8 cellular contexts compared by ENCODE assay signal in the genomic region with DNA sequence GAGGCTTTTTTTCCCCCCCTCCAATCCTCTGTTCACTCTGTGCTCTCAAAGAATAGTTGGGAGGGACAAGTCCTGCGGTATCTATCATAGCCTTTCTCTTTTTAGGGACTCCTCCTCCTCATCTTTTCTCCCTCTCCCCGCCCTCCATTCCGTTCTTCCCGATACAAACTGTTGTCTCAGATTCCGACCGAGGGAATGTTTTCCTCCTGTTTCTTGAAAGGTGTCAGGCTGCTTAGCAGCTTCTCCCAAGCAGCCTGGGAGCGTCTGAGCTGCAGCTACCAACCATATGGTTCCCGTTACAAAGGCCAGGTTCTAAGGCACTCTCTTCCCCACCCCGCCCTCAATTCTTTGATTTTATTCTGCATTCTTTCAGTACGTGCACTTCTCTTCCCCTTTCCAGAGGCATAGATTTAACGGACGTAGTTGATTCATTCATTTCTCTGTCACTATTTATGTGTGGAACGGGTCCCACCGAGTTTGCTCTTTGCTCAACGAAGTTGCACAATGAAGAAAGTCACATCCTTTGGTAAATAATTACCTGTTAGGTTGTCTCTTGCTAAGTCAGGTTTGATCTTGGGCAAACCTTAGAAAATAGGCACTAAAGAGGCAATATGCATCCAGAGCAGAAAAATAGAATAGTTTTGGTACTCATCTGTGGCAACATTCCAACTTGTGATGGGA. TPM values are rescaled to one million over a fixed set of nuclear protein-coding genes. Genes with fewer than 3 reads are reported as not detected.
DNase-seq lines count a peak whose midpoint lies in the region; ATAC-seq and TF ChIP-seq lines count a peak whose summit lies in the region.

No MANE protein-coding gene starts in this region.

- CTCF ChIA-PET in Panc1 (lab: Charles Lee) = interaction anchor here (0.6 kb wide), 1 partner anchor 27 kb away, joined by 3 read pairs; no protein-coding TSS in a partner anchor

- TF ChIP-seq POLR2A in ovary (IDR thresholded peaks at IDR 0.05) = no peak

- 0 to 1% (median 1%) methylated on average over 15 of the region's 15 CpGs for WGBS in ovary, 3 donors

- no peaks in the 10 kb centered on the region for H3K36me3 ChIP-seq in Panc1 (ENCODE audit: control insufficient read depth, insufficient read depth, low read length)
- no peaks in the 10 kb centered on the region for H3K36me3 ChIP-seq in ovary

- ATAC-seq in Panc1 (peak; percentile 25), HG03095 (IDR thresholded peaks at IDR 0.05; ENCODE audit: unreplicated experiment) (no peak), GM21723 (IDR thresholded peaks at IDR 0.05; ENCODE audit: unreplicated experiment) (no peak)

- in situ Hi-C loops in Panc1 (cut with HindIII; ENCODE audit: low pct_unique_long_range_greater_than_20kb, low sequenced_read_pairs) = no loop called here

- intact Hi-C loops in Panc1 (cut with micrococcal nuclease; ENCODE audit: unreplicated experiment) (no loop called here), ovary (cut with DNase I) (loop anchor here in 1 of 4 donors (5.0 kb wide), 1 partner anchor 491 kb away; no protein-coding TSS in a partner anchor)

- TSS peak; percentile 36 for BruUV-seq in Panc1 (replicated peaks; lab: Mats Ljungman, UMichigan)

- no peak for TF ChIP-seq CTCF in Panc1 (IDR thresholded peaks at IDR 0.05)
- no peak for TF ChIP-seq CTCF in fibroblast of pulmonary artery (IDR thresholded peaks at IDR 0.05; ENCODE audit: low read length, missing control alignments)
- no peak for TF ChIP-seq CTCF in ovary (IDR thresholded peaks at IDR 0.05)

- POLR2A ChIA-PET in Panc1 (lab: Charles Lee) = interaction anchor here (0.6 kb wide), 1 partner anchor 32 kb away, joined by 6 read pairs; no protein-coding TSS in a partner anchor

- no peak for TF ChIP-seq EP300 in ovary (IDR thresholded peaks at IDR 0.05)

- DNase-seq in D341Med (ENCODE audit: low spot score) (peak; percentile 27), Panc1 (ENCODE audit: low read depth, low spot score) (no peak), fibroblast of pulmonary artery (ENCODE audit: low read depth) (peak; percentile 52), ovary (peak in 1 of 5 donors; percentile 17), mesenteric fat pad (ENCODE audit: low spot score) (no peak), DMS53 (lab: John Stamatoyannopoulos, UW) (no peak)

- peaks cover 12% of the 10 kb centered on the region for H3K4me1 ChIP-seq in Panc1 (ENCODE audit: control insufficient read depth, insufficient read depth, low read length)
- no peaks in the 10 kb centered on the region for H3K4me1 ChIP-seq in ovary (ENCODE audit: insufficient read depth)

- H3K4me3 ChIP-seq in Panc1 (ENCODE audit: low read depth in 2 of 2, low read length in 2 of 2) (peak overlapping the region; percentile 55 to 73), fibroblast of pulmonary artery (replicated peaks; ENCODE audit: low read depth, low read length) (peak overlapping the region; percentile 86), ovary (peak overlapping the region; percentile 49)

- H3K27ac ChIP-seq in Panc1 (ENCODE audit: low read length) (peak overlapping the region; percentile 84), ovary (peak overlapping the region; percentile 92 to 96)

- H3K27me3 ChIP-seq in Panc1 (ENCODE audit: control insufficient read depth, insufficient read depth, low read length) (no peaks in the 10 kb centered on the region), ovary (no peaks in the 10 kb centered on the region)

- H3K9me3 ChIP-seq in Panc1 (ENCODE audit: control insufficient read depth, insufficient read depth, low read depth, low read length) = no peaks in the 10 kb centered on the region
- H3K9me3 ChIP-seq in ovary = no peaks in the 10 kb centered on the region

RNA-seq across cellular contexts. Expression of a gene that starts 2.8 kb away (rescaled TPM):
- total RNA-seq in Panc1 (2021; ENCODE audit: unreplicated experiment) (34.2 TPM), ovary (10 to 100 TPM; 59.4 to 83.5 (median 69.0) TPM), mesenteric fat pad (37.1 TPM)
- 19.9 TPM for polyA plus RNA-seq in Panc1 (2012; ENCODE audit: insufficient read length)
- polyA plus RNA-seq in ovary = 10 to 100 TPM; 55.0 to 66.1 TPM

Comparison
In these comparisons a context has a peak if more than half of its experiments do, and no peak if none do; other contexts are left out.
1. DNase-seq: peak in D341Med (single experiment) and fibroblast of pulmonary artery (single experiment); none in Panc1 (single experiment), mesenteric fat pad (single experiment) and DMS53 (single experiment).
2. Peak in every context shown above with its lines, with median percentiles within 50 percentile points of each other: H3K4me3 ChIP-seq.